In the genomic region with DNA sequence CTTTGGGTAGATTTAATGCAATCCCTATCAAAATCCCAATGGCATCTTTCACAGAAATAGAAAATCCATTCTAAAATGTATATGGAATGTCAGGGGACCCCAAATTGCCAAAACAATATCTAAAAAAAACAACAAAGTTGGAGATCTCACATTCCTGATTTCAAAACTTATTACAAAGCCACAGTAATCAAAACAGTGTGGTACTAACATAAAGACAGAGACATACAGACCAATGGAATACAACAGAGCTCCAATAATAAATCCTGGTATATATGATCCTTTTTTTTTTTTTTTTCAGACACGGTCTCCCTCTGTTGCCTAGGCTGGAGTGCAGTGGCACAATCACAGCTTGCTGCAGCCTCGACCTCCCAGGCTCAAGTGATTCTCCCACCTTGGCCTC, we compare ENCODE assay signal across 25 cellular contexts.
"Had no signal": no experiment of that assay in that cellular context is flagged by ENCODE, and none has a peak within 500 bp of the region (broad histone marks: within the 10 kb centered on the region; RNA-seq: fewer than 3 reads in every experiment).

No MANE protein-coding gene starts in this region.

- H3K4me3 ChIP-seq: esophagus muscularis mucosa, gastroesophageal sphincter, heart left ventricle, hepatocyte, lung, ovary, psoas muscle, sigmoid colon, testis, tibial artery had no signal

- H3K27me3 Mint-ChIP-seq: dendritic cell treated with granulocyte-macrophage colony-stimulating factor and Interleukin-4, amounts not matched to agents 40 ng/mL and 50 ng/mL, for 4 days; memory B cell; stimulated activated memory B cell treated with anti-CD40 and anti-IgM and Interleukin-4, amounts not matched to agents 10 μg/mL and 1 μg/mL and 100 μg/mL, for 72 hours; type B pancreatic cell had no signal

- H3K27ac ChIP-seq: esophagus muscularis mucosa, foreskin keratinocyte, gastroesophageal sphincter, heart left ventricle, hepatocyte, ovary, psoas muscle, sigmoid colon, testis, tibial artery had no signal

- DNase-seq: effector CD8-positive, alpha-beta T cell; foreskin keratinocyte; heart left ventricle; kidney; natural killer cell; occipital lobe; ovary; posterior cingulate gyrus; psoas muscle; right cardiac atrium; sigmoid colon; stimulated activated CD4-positive, alpha-beta T cell treated with anti-CD3 and anti-CD28 coated beads, Interleukin-4, amount 100 ng/mL, for 4 hours; stimulated activated naive CD8-positive, alpha-beta T cell treated with anti-CD3 and anti-CD28 coated beads, Interleukin-15, Interleukin-2, amounts not matched to agents 100 U/mL and 50 U/mL, for 24 hours; substantia nigra; testis; tibial artery had no signal

- H3K27ac Mint-ChIP-seq: dendritic cell treated with granulocyte-macrophage colony-stimulating factor and Interleukin-4, amounts not matched to agents 40 ng/mL and 50 ng/mL, for 4 days; memory B cell; stimulated activated memory B cell treated with anti-CD40 and anti-IgM and Interleukin-4, amounts not matched to agents 10 μg/mL and 1 μg/mL and 100 μg/mL, for 72 hours; type B pancreatic cell had no signal

- H3K9me3 ChIP-seq: esophagus muscularis mucosa, gastroesophageal sphincter, ovary, psoas muscle, sigmoid colon, testis had no signal

- H3K27me3 ChIP-seq: esophagus muscularis mucosa, foreskin keratinocyte, gastroesophageal sphincter, heart left ventricle, hepatocyte, ovary, sigmoid colon, testis, tibial artery had no signal

- ATAC-seq: foreskin keratinocyte; gastroesophageal sphincter; heart left ventricle; left lobe of liver; natural killer cell; psoas muscle; right cardiac atrium; stimulated activated memory B cell treated with anti-CD40 and anti-IgM and Interleukin-4, amounts not matched to agents 10 μg/mL and 1 μg/mL and 100 μg/mL, for 72 hours; stimulated activated naive CD8-positive, alpha-beta T cell treated with anti-CD3 and anti-CD28 coated beads, Interleukin-15, Interleukin-2, amounts not matched to agents 100 U/mL and 50 U/mL, for 24 hours had no signal

- H3K4me1 ChIP-seq: testis had no signal

- H3K4me3 Mint-ChIP-seq: dendritic cell treated with granulocyte-macrophage colony-stimulating factor and Interleukin-4, amounts not matched to agents 40 ng/mL and 50 ng/mL, for 4 days; memory B cell; stimulated activated memory B cell treated with anti-CD40 and anti-IgM and Interleukin-4, amounts not matched to agents 10 μg/mL and 1 μg/mL and 100 μg/mL, for 72 hours; type B pancreatic cell had no signal

- H3K36me3 ChIP-seq: ovary had no signal
